ENCODE assay signal across 8 cellular contexts in the genomic region with DNA sequence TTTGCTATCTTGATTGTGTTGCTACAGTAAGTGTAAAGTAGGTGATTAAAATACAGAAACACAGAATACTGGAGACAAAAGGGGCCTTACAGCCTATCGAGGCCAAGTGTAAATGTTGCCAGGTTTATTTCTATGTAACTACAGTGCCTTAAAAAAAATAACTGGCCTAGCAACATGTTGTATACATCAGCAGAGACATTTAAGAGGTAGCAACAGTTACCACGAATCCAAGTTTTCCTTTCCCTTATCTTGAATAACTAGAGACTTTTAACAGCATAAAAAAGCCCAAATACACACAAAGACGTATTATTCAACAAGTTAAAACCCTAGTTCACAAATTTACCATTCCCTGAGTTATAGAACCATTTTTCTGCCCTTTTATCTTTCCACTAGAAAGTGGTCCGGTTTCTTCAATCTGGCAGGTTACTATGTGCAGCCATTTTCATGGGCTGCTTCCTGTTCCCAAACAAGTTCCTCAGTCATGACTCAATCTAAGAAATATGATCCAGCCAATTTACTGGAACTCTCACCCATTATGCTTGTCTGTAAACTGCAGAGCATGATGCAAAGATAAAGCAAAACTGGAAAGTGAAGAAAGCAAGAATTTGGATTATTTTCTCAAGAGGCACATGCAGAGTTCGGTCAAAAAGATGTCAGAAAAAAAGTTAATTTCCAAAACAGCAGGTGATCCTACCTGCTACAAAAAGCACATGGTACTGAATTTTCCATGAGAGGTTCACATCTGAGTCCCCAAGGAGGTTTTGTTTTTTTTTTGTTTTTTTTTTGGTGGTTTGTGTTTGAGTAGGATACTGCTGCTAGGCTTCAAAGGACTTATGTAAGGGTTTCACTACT. TPM values are rescaled to one million over a fixed set of nuclear protein-coding genes. Genes with fewer than 3 reads are reported as not detected.
DNase-seq lines count a peak whose midpoint lies in the region; ATAC-seq and TF ChIP-seq lines count a peak whose summit lies in the region.

No MANE protein-coding gene starts in this region.

- no peak for ATAC-seq in HG02884 (IDR thresholded peaks at IDR 0.05; ENCODE audit: unreplicated experiment)

- no peaks in the 10 kb centered on the region for H3F3A ChIP-seq in OCI-LY1 (ENCODE audit: insufficient read depth, low read length)

- no peaks in the 10 kb centered on the region for H3K9me3 ChIP-seq in OCI-LY1 (ENCODE audit: low read length)

- H3K79me2 ChIP-seq in OCI-LY1 (ENCODE audit: insufficient read depth, low read length), result peaks cover 98% of the 10 kb centered on the region

- H4K20me1 ChIP-seq in OCI-LY1 (ENCODE audit: insufficient read depth, low read length), result no peaks in the 10 kb centered on the region

- H2AFZ ChIP-seq in OCI-LY1 (ENCODE audit: low read length), result no peak overlapping the region

- no peaks in the 10 kb centered on the region for H3K27me3 ChIP-seq in OCI-LY1 (ENCODE audit: insufficient read depth, low read length)

- H3K27ac ChIP-seq in OCI-LY1 (ENCODE audit: low read depth, low read length, poor library complexity, severe bottlenecking), result peak overlapping the region; percentile 34
- peak overlapping the region; percentile 89 for H3K27ac ChIP-seq in cingulate gyrus (ENCODE audit: low read depth, low read length)
- H3K27ac ChIP-seq in urinary bladder (ENCODE audit: low read depth), result peak overlapping the region; percentile 93

- TF ChIP-seq CTCF in OCI-LY1 (IDR thresholded peaks at IDR 0.05; ENCODE audit: low read length), result no peak

- peak overlapping the region; percentile 31; the same call in 1 of the 2 replicates for H3K4me2 ChIP-seq in OCI-LY1 (ENCODE audit: low read length)

- H3K9ac ChIP-seq in OCI-LY1 (ENCODE audit: low read length), result peak overlapping the region; percentile 16; the same call in 1 of the 2 replicates

- no peak overlapping the region for H3K4me3 ChIP-seq in OCI-LY1 (ENCODE audit: low read depth, low read length, poor library complexity, severe bottlenecking)
- H3K4me3 ChIP-seq in urinary bladder (ENCODE audit: low read depth, low read length), result no peak overlapping the region

- H3K4me1 ChIP-seq in OCI-LY1 (ENCODE audit: insufficient read depth, low read length, severe bottlenecking) (peaks cover 49% of the 10 kb centered on the region), urinary bladder (ENCODE audit: insufficient read depth) (peaks cover 3% of the 10 kb centered on the region)

- WGBS in urinary bladder, result 7% methylated on average over 5 of the region's 5 CpGs

- DNase-seq in NCI-H510A treated with DMSO at 0.1 percent for 48 hours (lab: John Stamatoyannopoulos, UW) (peak; percentile 48), NCI-H510A (lab: John Stamatoyannopoulos, UW) (no peak), lung microvascular endothelial cell (ENCODE audit: low read depth in 2 of 2) (peak; percentile 62 to 92), NCI-H82 (lab: John Stamatoyannopoulos, UW) (no peak)

- H3K9me2 ChIP-seq in OCI-LY1 (ENCODE audit: low read depth, low read length), result no peaks in the 10 kb centered on the region

- H3K36me3 ChIP-seq in OCI-LY1 (ENCODE audit: insufficient read depth, low read length), result peaks cover 19% of the 10 kb centered on the region; the same call in 1 of the 2 replicates
- H3K36me3 ChIP-seq in urinary bladder (ENCODE audit: insufficient read depth), result no peaks in the 10 kb centered on the region

RNA-seq across cellular contexts. Expression of a gene that starts 22.2 kb away (rescaled TPM):
- total RNA-seq in lung microvascular endothelial cell (22.0 and 38.1 TPM in 2 replicates), urinary bladder (108 TPM)
- polyA plus RNA-seq in urinary bladder, result 149 TPM

RNA-seq across cellular contexts. Expression of a gene that starts 29.8 kb away (rescaled TPM):
- total RNA-seq in lung microvascular endothelial cell (26.6 and 31.8 TPM in 2 replicates), urinary bladder (129 TPM)
- 160 TPM for polyA plus RNA-seq in urinary bladder

Comparison
In these comparisons a context has a peak if more than half of its experiments do, and no peak if none do; other contexts are left out.
1. DNase-seq: peak in NCI-H510A treated with DMSO at 0.1 percent for 48 hours (single experiment) and lung microvascular endothelial cell (2 of 2); none in NCI-H510A (single experiment) and NCI-H82 (single experiment).
2. H3K27ac ChIP-seq: peak in every context shown above with its lines; median percentile 93 in urinary bladder; 89 in cingulate gyrus; 34 in OCI-LY1.